ENCODE assay signal across 11 cellular contexts in genomic region chr11:57680552-57680874, GRCh38. TPM values are rescaled to one million over a fixed set of nuclear protein-coding genes. Genes with fewer than 3 reads are reported as not detected.
DNase-seq lines count a peak whose midpoint lies in the region; ATAC-seq and TF ChIP-seq lines count a peak whose summit lies in the region.
"Had no signal": no experiment of that assay in that cellular context is flagged by ENCODE, and none has a peak within 500 bp of the region (broad histone marks: within the 10 kb centered on the region; RNA-seq: fewer than 3 reads in every experiment).

No MANE protein-coding gene starts in this region.

- peaks cover 67% of the 10 kb centered on the region for H3K36me3 Mint-ChIP-seq in Calu3 (ENCODE audit: insufficient read depth, unreplicated experiment)
- peaks cover 55% of the 10 kb centered on the region for H3K36me3 Mint-ChIP-seq in activated CD8-positive, alpha-beta T cell treated with anti-CD3 and anti-CD28 coated beads for 36 hours (ENCODE audit: low read depth)

- no peaks in the 10 kb centered on the region for H3K36me3 ChIP-seq in kidney epithelial cell (ENCODE audit: control insufficient read depth, insufficient read depth, low read length)

- H3K9me3 Mint-ChIP-seq in Calu3 (ENCODE audit: low read depth, unreplicated experiment): no peaks in the 10 kb centered on the region
- no peaks in the 10 kb centered on the region for H3K9me3 Mint-ChIP-seq in activated CD8-positive, alpha-beta T cell treated with anti-CD3 and anti-CD28 coated beads for 36 hours
- H3K9me3 Mint-ChIP-seq: H9, memory B cell had no signal

- peak overlapping the region; percentile 37 for H3K27ac Mint-ChIP-seq in Calu3 (ENCODE audit: unreplicated experiment)
- H3K27ac Mint-ChIP-seq in activated CD8-positive, alpha-beta T cell treated with anti-CD3 and anti-CD28 coated beads for 36 hours: peak overlapping the region; percentile 37
- H3K27ac Mint-ChIP-seq: H9, memory B cell had no signal

- POLR2A ChIA-PET in activated CD8-positive, alpha-beta T cell treated with anti-CD3 and anti-CD28 coated beads for 36 hours (lab: Charles Lee): interaction anchor here (0.7 to 1.4 kb wide), 4 partner anchors 21 to 60 kb away, joined by 3 read pairs; no protein-coding TSS in a partner anchor

- no peaks in the 10 kb centered on the region for H3K27me3 ChIP-seq in kidney epithelial cell (ENCODE audit: control insufficient read depth, insufficient read depth, low read length)
- H3K27me3 ChIP-seq: thyroid gland had no signal

- no TSS peak for BruUV-seq in Calu3 (replicated peaks; lab: Mats Ljungman, UMichigan)

- intact Hi-C loops in Calu3 (cut with micrococcal nuclease; ENCODE audit: unreplicated experiment): no loop called here
- intact Hi-C loops in activated CD8-positive, alpha-beta T cell treated with anti-CD3 and anti-CD28 coated beads for 36 hours (cut with micrococcal nuclease): no loop called here

- no peaks in the 10 kb centered on the region for H3K27me3 Mint-ChIP-seq in Calu3 (ENCODE audit: unreplicated experiment)
- no peaks in the 10 kb centered on the region for H3K27me3 Mint-ChIP-seq in activated CD8-positive, alpha-beta T cell treated with anti-CD3 and anti-CD28 coated beads for 36 hours
- H3K27me3 Mint-ChIP-seq: memory B cell had no signal

- no peak overlapping the region for H3K4me3 Mint-ChIP-seq in Calu3 (ENCODE audit: low read depth, unreplicated experiment)
- no peak overlapping the region for H3K4me3 Mint-ChIP-seq in activated CD8-positive, alpha-beta T cell treated with anti-CD3 and anti-CD28 coated beads for 36 hours
- H3K4me3 Mint-ChIP-seq: H9, memory B cell had no signal

- TF ChIP-seq CTCF in Calu3 (IDR thresholded peaks at IDR 0.05; ENCODE audit: unreplicated experiment): no peak
- no peak for TF ChIP-seq CTCF in activated CD8-positive, alpha-beta T cell treated with anti-CD3 and anti-CD28 coated beads for 36 hours (IDR thresholded peaks at IDR 0.05)
- TF ChIP-seq CTCF in kidney epithelial cell (IDR thresholded peaks at IDR 0.05; ENCODE audit: insufficient read depth, low read length, poor library complexity, severe bottlenecking): no peak

- DNase-seq in Calu3 (peak; percentile 31), kidney epithelial cell (ENCODE audit: low read depth) (peak; percentile 47), NCI-H146 treated with DMSO at 0.1 percent for 48 hours (lab: John Stamatoyannopoulos, UW; ENCODE audit: unreplicated experiment) (no peak), SKM-1 (lab: John Stamatoyannopoulos, UW; ENCODE audit: unreplicated experiment) (no peak)
- DNase-seq in activated CD8-positive, alpha-beta T cell treated with anti-CD3 and anti-CD28 coated beads for 36 hours: no peak
- DNase-seq: H9, thyroid gland had no signal

- H3K4me3 ChIP-seq in kidney epithelial cell (ENCODE audit: low read depth, low read length): no peak overlapping the region
- H3K4me3 ChIP-seq: thyroid gland had no signal

- ATAC-seq in GM21717 (IDR thresholded peaks at IDR 0.05; ENCODE audit: unreplicated experiment) (peak; percentile 60), HG03135 (IDR thresholded peaks at IDR 0.05; ENCODE audit: unreplicated experiment) (no peak), GM18873 (IDR thresholded peaks at IDR 0.05; ENCODE audit: low FRiP score, unreplicated experiment) (no peak)
- ATAC-seq in activated CD8-positive, alpha-beta T cell treated with anti-CD3 and anti-CD28 coated beads for 36 hours: peak; percentile 55

- CTCF ChIA-PET in Calu3 (lab: Charles Lee): no interaction called here
- CTCF ChIA-PET in activated CD8-positive, alpha-beta T cell treated with anti-CD3 and anti-CD28 coated beads for 36 hours (lab: Charles Lee): interaction anchor here (0.8 to 1.1 kb wide), 3 partner anchors 8 to 153 kb away, joined by 3 to 5 read pairs (median 3); no protein-coding TSS in a partner anchor

- peaks cover 29% of the 10 kb centered on the region for H3K4me1 Mint-ChIP-seq in Calu3 (ENCODE audit: low read depth, unreplicated experiment)
- H3K4me1 Mint-ChIP-seq in activated CD8-positive, alpha-beta T cell treated with anti-CD3 and anti-CD28 coated beads for 36 hours (ENCODE audit: low read depth): peaks cover 56% of the 10 kb centered on the region

RNA-seq across cellular contexts. Expression of gene ZDHHC5, which starts 12.6 kb away (rescaled TPM):
- total RNA-seq in Calu3 (2022) (85.9 and 95.3 TPM in 2 replicates), kidney epithelial cell (62.4 and 69.2 TPM in 2 replicates)
- 10 to 100 TPM; 53.7 to 54.8 TPM for total RNA-seq in activated CD8-positive, alpha-beta T cell treated with anti-CD3 and anti-CD28 coated beads for 36 hours

RNA-seq across cellular contexts. Expression of gene CLP1, which starts 23.0 kb away (rescaled TPM):
- 15.2 and 18.6 TPM in 2 replicates for total RNA-seq in Calu3 (2022)
- 10 to 100 TPM; 16.2 to 16.9 TPM for total RNA-seq in activated CD8-positive, alpha-beta T cell treated with anti-CD3 and anti-CD28 coated beads for 36 hours
- total RNA-seq in kidney epithelial cell: 17.7 and 20.7 TPM in 2 replicates

RNA-seq across cellular contexts. Expression of gene YPEL4, which starts 30.8 kb away (rescaled TPM):
- total RNA-seq in Calu3 (2022): 0.28 TPM in 1 of 2 replicates, not detected in the other
- total RNA-seq in activated CD8-positive, alpha-beta T cell treated with anti-CD3 and anti-CD28 coated beads for 36 hours: under 1 TPM; 0.43 to 0.54 TPM
- 1.4 TPM in 1 of 2 replicates, not detected in the other for total RNA-seq in kidney epithelial cell

RNA-seq across cellular contexts. Expression of gene MED19, which starts 31.5 kb away (rescaled TPM):
- total RNA-seq in Calu3 (2022) (21.2 and 24.4 TPM in 2 replicates), kidney epithelial cell (26.8 and 27.6 TPM in 2 replicates)
- total RNA-seq in activated CD8-positive, alpha-beta T cell treated with anti-CD3 and anti-CD28 coated beads for 36 hours: 10 to 100 TPM in 1 of 2 experiments, 1 to 10 TPM in 1; 9.1 to 10.3 TPM

RNA-seq across cellular contexts. Expression of gene TMX2, which starts 31.9 kb away (rescaled TPM):
- 146 and 152 TPM in 2 replicates for total RNA-seq in Calu3 (2022)
- total RNA-seq in activated CD8-positive, alpha-beta T cell treated with anti-CD3 and anti-CD28 coated beads for 36 hours: 10 to 100 TPM; 53.1 to 58.6 TPM
- total RNA-seq in kidney epithelial cell: 74.0 and 79.8 TPM in 2 replicates

Comparison
In these comparisons a context has a peak if more than half of its experiments do, and no peak if none do; other contexts are left out.
1. DNase-seq: peak in Calu3 (single experiment) and kidney epithelial cell (single experiment); none in activated CD8-positive, alpha-beta T cell treated with anti-CD3 and anti-CD28 coated beads for 36 hours (single experiment), NCI-H146 treated with DMSO at 0.1 percent for 48 hours (single experiment) and SKM-1 (single experiment).
2. ATAC-seq: peak in GM21717 (single experiment) and activated CD8-positive, alpha-beta T cell treated with anti-CD3 and anti-CD28 coated beads for 36 hours (single experiment); none in HG03135 (single experiment) and GM18873 (single experiment).